Comparison of ENCODE assay signal across 24 cellular contexts in genomic region chr9:17120203-17120602, GRCh38.
"Had no signal": no experiment of that assay in that cellular context is flagged by ENCODE, and none has a peak within 500 bp of the region (broad histone marks: within the 10 kb centered on the region; RNA-seq: fewer than 3 reads in every experiment).

No MANE protein-coding gene starts in this region.

- H3K36me3 ChIP-seq: colonic mucosa, esophagus muscularis mucosa, esophagus squamous epithelium, gastrocnemius medialis, gastroesophageal sphincter, heart left ventricle, heart right ventricle had no signal

- H3K9me3 ChIP-seq: colonic mucosa, esophagus muscularis mucosa, esophagus squamous epithelium, gastrocnemius medialis, gastroesophageal sphincter, heart left ventricle, heart right ventricle had no signal

- DNase-seq: colonic mucosa; cortex of kidney; dermis blood vessel endothelial cell; dorsolateral prefrontal cortex; effector CD4-positive, alpha-beta T cell; effector CD8-positive, alpha-beta T cell; effector memory CD4-positive, alpha-beta T cell; effector memory CD8-positive, alpha-beta T cell; endodermal cell; erythroblast; esophagus squamous epithelium; foreskin fibroblast; foreskin keratinocyte; foreskin melanocyte; gastrocnemius medialis; glutamatergic neuron; head of caudate nucleus; heart left ventricle; heart right ventricle had no signal

- H3K27ac ChIP-seq: colonic mucosa, coronary artery, dorsolateral prefrontal cortex, epithelial cell of prostate, esophagus muscularis mucosa, esophagus squamous epithelium, foreskin keratinocyte, gastrocnemius medialis, gastroesophageal sphincter, heart left ventricle, heart right ventricle had no signal

- H3K27me3 ChIP-seq: colonic mucosa, dorsolateral prefrontal cortex, esophagus muscularis mucosa, esophagus squamous epithelium, foreskin keratinocyte, gastrocnemius medialis, gastroesophageal sphincter, heart left ventricle, heart right ventricle had no signal

- H3K4me1 ChIP-seq: colonic mucosa, foreskin keratinocyte, gastrocnemius medialis, heart left ventricle had no signal

- H3K4me3 ChIP-seq: colonic mucosa, coronary artery, dorsolateral prefrontal cortex, esophagus muscularis mucosa, esophagus squamous epithelium, gastrocnemius medialis, gastroesophageal sphincter, heart left ventricle, heart right ventricle had no signal

- ATAC-seq: effector memory CD8-positive, alpha-beta T cell; esophagus mucosa; foreskin keratinocyte; gastrocnemius medialis; gastroesophageal sphincter; heart left ventricle; heart right ventricle had no signal
